ENCODE assay signal across 1 cellular context in the genomic region with DNA sequence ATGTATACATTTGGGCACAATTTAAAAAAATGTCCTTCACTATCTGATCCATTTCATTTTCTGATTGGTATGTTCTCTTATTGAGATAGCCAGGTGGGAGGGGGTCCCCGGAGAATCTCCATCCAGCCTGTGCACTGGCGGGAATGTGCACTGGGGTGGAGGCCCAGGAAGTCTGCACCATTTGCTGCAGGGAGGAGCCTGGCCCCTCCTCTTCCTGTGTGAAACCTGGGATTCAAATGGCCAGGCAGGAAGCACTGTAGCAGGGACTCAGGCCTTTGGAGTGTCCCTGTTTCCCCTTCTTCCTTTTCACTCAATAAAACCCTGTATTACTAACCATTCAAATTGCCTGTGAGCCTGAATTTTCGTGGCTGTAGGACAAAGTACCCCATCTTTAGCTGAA.
TF ChIP-seq lines count a peak whose summit lies in the region.

No MANE protein-coding gene starts in this region.

TF ChIP-seq in WTC11, 78 proteins besides CTCF, POLR2A, EP300 and RAD21 (continued from another document):
- TF ChIP-seq, protein P1, sequence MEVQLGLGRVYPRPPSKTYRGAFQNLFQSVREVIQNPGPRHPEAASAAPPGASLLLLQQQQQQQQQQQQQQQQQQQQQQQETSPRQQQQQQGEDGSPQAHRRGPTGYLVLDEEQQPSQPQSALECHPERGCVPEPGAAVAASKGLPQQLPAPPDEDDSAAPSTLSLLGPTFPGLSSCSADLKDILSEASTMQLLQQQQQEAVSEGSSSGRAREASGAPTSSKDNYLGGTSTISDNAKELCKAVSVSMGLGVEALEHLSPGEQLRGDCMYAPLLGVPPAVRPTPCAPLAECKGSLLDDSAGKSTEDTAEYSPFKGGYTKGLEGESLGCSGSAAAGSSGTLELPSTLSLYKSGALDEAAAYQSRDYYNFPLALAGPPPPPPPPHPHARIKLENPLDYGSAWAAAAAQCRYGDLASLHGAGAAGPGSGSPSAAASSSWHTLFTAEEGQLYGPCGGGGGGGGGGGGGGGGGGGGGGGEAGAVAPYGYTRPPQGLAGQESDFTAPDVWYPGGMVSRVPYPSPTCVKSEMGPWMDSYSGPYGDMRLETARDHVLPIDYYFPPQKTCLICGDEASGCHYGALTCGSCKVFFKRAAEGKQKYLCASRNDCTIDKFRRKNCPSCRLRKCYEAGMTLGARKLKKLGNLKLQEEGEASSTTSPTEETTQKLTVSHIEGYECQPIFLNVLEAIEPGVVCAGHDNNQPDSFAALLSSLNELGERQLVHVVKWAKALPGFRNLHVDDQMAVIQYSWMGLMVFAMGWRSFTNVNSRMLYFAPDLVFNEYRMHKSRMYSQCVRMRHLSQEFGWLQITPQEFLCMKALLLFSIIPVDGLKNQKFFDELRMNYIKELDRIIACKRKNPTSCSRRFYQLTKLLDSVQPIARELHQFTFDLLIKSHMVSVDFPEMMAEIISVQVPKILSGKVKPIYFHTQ (CRISPR knock-in tag; IDR thresholded peaks at IDR 0.05): no peak
- TF ChIP-seq CREM (CRISPR knock-in tag; IDR thresholded peaks at IDR 0.05): no peak
- TF ChIP-seq GABPB1 (CRISPR knock-in tag; IDR thresholded peaks at IDR 0.05): no peak
- TF ChIP-seq ZBTB21 (CRISPR knock-in tag; IDR thresholded peaks at IDR 0.05; ENCODE audit: borderline replicate concordance): no peak
- TF ChIP-seq CBFB (CRISPR knock-in tag; IDR thresholded peaks at IDR 0.05; ENCODE audit: low read depth): no peak
- TF ChIP-seq, protein P2, sequence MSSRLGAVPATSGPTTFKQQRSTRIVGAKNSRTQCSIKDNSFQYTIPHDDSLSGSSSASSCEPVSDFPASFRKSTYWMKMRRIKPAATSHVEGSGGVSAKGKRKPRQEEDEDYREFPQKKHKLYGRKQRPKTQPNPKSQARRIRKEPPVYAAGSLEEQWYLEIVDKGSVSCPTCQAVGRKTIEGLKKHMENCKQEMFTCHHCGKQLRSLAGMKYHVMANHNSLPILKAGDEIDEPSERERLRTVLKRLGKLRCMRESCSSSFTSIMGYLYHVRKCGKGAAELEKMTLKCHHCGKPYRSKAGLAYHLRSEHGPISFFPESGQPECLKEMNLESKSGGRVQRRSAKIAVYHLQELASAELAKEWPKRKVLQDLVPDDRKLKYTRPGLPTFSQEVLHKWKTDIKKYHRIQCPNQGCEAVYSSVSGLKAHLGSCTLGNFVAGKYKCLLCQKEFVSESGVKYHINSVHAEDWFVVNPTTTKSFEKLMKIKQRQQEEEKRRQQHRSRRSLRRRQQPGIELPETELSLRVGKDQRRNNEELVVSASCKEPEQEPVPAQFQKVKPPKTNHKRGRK (CRISPR knock-in tag; IDR thresholded peaks at IDR 0.05; ENCODE audit: borderline replicate concordance): no peak
- TF ChIP-seq, protein P3, sequence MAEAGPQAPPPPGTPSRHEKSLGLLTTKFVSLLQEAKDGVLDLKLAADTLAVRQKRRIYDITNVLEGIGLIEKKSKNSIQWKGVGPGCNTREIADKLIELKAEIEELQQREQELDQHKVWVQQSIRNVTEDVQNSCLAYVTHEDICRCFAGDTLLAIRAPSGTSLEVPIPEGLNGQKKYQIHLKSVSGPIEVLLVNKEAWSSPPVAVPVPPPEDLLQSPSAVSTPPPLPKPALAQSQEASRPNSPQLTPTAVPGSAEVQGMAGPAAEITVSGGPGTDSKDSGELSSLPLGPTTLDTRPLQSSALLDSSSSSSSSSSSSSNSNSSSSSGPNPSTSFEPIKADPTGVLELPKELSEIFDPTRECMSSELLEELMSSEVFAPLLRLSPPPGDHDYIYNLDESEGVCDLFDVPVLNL (CRISPR knock-in tag; IDR thresholded peaks at IDR 0.05; ENCODE audit: borderline replicate concordance, low read depth): no peak
- no peak for TF ChIP-seq NFYB (CRISPR knock-in tag; conservative IDR thresholded peaks at IDR 0.05; ENCODE audit: low read depth)
- TF ChIP-seq TP53 (CRISPR knock-in tag; IDR thresholded peaks at IDR 0.05): no peak
- TF ChIP-seq ZNF232 (CRISPR knock-in tag; IDR thresholded peaks at IDR 0.05): no peak
- TF ChIP-seq, protein P4, sequence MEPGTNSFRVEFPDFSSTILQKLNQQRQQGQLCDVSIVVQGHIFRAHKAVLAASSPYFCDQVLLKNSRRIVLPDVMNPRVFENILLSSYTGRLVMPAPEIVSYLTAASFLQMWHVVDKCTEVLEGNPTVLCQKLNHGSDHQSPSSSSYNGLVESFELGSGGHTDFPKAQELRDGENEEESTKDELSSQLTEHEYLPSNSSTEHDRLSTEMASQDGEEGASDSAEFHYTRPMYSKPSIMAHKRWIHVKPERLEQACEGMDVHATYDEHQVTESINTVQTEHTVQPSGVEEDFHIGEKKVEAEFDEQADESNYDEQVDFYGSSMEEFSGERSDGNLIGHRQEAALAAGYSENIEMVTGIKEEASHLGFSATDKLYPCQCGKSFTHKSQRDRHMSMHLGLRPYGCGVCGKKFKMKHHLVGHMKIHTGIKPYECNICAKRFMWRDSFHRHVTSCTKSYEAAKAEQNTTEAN (CRISPR knock-in tag; IDR thresholded peaks at IDR 0.05): no peak
- TF ChIP-seq, protein P5, sequence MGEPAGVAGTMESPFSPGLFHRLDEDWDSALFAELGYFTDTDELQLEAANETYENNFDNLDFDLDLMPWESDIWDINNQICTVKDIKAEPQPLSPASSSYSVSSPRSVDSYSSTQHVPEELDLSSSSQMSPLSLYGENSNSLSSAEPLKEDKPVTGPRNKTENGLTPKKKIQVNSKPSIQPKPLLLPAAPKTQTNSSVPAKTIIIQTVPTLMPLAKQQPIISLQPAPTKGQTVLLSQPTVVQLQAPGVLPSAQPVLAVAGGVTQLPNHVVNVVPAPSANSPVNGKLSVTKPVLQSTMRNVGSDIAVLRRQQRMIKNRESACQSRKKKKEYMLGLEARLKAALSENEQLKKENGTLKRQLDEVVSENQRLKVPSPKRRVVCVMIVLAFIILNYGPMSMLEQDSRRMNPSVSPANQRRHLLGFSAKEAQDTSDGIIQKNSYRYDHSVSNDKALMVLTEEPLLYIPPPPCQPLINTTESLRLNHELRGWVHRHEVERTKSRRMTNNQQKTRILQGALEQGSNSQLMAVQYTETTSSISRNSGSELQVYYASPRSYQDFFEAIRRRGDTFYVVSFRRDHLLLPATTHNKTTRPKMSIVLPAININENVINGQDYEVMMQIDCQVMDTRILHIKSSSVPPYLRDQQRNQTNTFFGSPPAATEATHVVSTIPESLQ (CRISPR knock-in tag; IDR thresholded peaks at IDR 0.05): no peak
